Comparison of ENCODE assay signal across 9 cellular contexts in genomic region chr6:30483677-30484279, GRCh38. TPM values are rescaled to one million over a fixed set of nuclear protein-coding genes. Genes with fewer than 3 reads are reported as not detected.
DNase-seq lines count a peak whose midpoint lies in the region; ATAC-seq and TF ChIP-seq lines count a peak whose summit lies in the region.
"Had no signal": no experiment of that assay in that cellular context is flagged by ENCODE, and none has a peak within 500 bp of the region (broad histone marks: within the 10 kb centered on the region; RNA-seq: fewer than 3 reads in every experiment).

No MANE protein-coding gene starts in this region.

- 22% methylated on average over 7 of the region's 7 CpGs for WGBS in aorta, 2 donors

- peak; percentile 33; the same call in 1 of the 2 replicates for ATAC-seq in HCT116
- no peak for ATAC-seq in GM18520 (IDR thresholded peaks at IDR 0.05; ENCODE audit: unreplicated experiment)
- no peak for ATAC-seq in aorta (ENCODE audit: low FRiP score)
- ATAC-seq: naive thymus-derived CD8-positive, alpha-beta T cell had no signal

- POLR2A ChIA-PET in HCT116 (lab: Charles Lee) = no interaction called here

- DNase-seq in COLO829 (ENCODE audit: low spot score) (peak; percentile 68), HCT116 (ENCODE audit: low read depth, low spot score) (peak; percentile 54), RPMI8226 (peak; percentile 71), erythroblast (lab: John Stamatoyannopoulos, UW) (peak; percentile 57 to 76), aorta (no peak), OCI-M2 (lab: John Stamatoyannopoulos, UW; ENCODE audit: unreplicated experiment) (no peak)

- no peaks in the 10 kb centered on the region for H4K20me1 ChIP-seq in HCT116 (ENCODE audit: insufficient read depth)

- H3K27ac ChIP-seq in HCT116 (ENCODE audit: low read depth, low read length) (no peak overlapping the region), neutrophil (no peak overlapping the region), aorta (ENCODE audit: low read depth in 1 of 2, low read length in 2 of 2) (no peak overlapping the region)

- RAD21 ChIA-PET in HCT116 (lab: Charles Lee; ENCODE audit: low non-redundant PET in 1 of 2, low total read pairs in 2 of 2, uncharacterized antibody in 2 of 2, unreplicated experiment in 2 of 2) = interaction anchor here in 1 of 2 experiments (0.9 kb wide), 1 partner anchor 61 kb away, joined by 3 read pairs; no protein-coding TSS in a partner anchor

- H3K9me3 ChIP-seq in HCT116 (ENCODE audit: control insufficient read depth in 1 of 2, insufficient read depth in 1 of 2, low read depth in 1 of 2, low read length in 2 of 2) = no peaks in the 10 kb centered on the region
- no peaks in the 10 kb centered on the region for H3K9me3 ChIP-seq in neutrophil
- no peaks in the 10 kb centered on the region for H3K9me3 ChIP-seq in aorta (ENCODE audit: control insufficient read depth, low read length)

- TF ChIP-seq RAD21 in HCT116 (IDR thresholded peaks at IDR 0.05; ENCODE audit: low read depth) = peak; percentile 85

- H3K4me1 ChIP-seq in HCT116 (ENCODE audit: control insufficient read depth in 1 of 2, insufficient read depth in 2 of 2, low read length in 2 of 2) (peaks cover 0 to 7% of the 10 kb centered on the region in 2 experiments; a peak in 1 of 4 replicates), neutrophil (ENCODE audit: control insufficient read depth in 1 of 2, insufficient read depth in 1 of 2, low read depth in 1 of 2, low read length in 1 of 2) (peaks cover 22 to 23% of the 10 kb centered on the region in 2 experiments), aorta (ENCODE audit: control insufficient read depth in 1 of 2, insufficient read depth in 2 of 2, low read length in 2 of 2) (no peaks in the 10 kb centered on the region)

- peak overlapping the region; percentile 44 for H2AFZ ChIP-seq in HCT116 (ENCODE audit: low read depth, low read length, poor library complexity, severe bottlenecking)

- H3K79me2 ChIP-seq in HCT116 (ENCODE audit: insufficient read depth, low read length) = no peaks in the 10 kb centered on the region

- TF ChIP-seq CTCF in HCT116 (IDR thresholded peaks at IDR 0.05 in 2 of 3, conservative IDR thresholded peaks at IDR 0.05 in 1 of 3; ENCODE audit: borderline replicate concordance in 1 of 3, insufficient read depth in 1 of 3, low read depth in 2 of 3, low read length in 2 of 3) = peak; percentile 43 to 88 (median 73)
- peak; percentile 59 for TF ChIP-seq CTCF in neutrophil (IDR thresholded peaks at IDR 0.05)

- no peak overlapping the region for H3K9ac ChIP-seq in HCT116 (ENCODE audit: low read length)

- TF ChIP-seq POLR2A in HCT116 (IDR thresholded peaks at IDR 0.05; ENCODE audit: borderline replicate concordance, extremely low read depth, insufficient read depth, insufficient read length) (no peak), erythroblast (IDR thresholded peaks at IDR 0.05; ENCODE audit: low read length) (no peak)

- H3K4me3 ChIP-seq in HCT116 (replicated peaks in 1 of 2; ENCODE audit: low read depth in 1 of 2, low read length in 2 of 2) (no peak overlapping the region), neutrophil (ENCODE audit: low read depth in 1 of 2, low read length in 1 of 2) (no peak overlapping the region), aorta (ENCODE audit: low read length in 2 of 2) (no peak overlapping the region)

- no peaks in the 10 kb centered on the region for H3K36me3 ChIP-seq in HCT116 (ENCODE audit: control insufficient read depth in 1 of 2, insufficient read depth in 2 of 2, low read length in 2 of 2)
- no peaks in the 10 kb centered on the region for H3K36me3 ChIP-seq in neutrophil
- H3K36me3 ChIP-seq in aorta (ENCODE audit: control insufficient read depth in 1 of 2, insufficient read depth in 2 of 2, low read length in 1 of 2) = no peaks in the 10 kb centered on the region

- H3K4me2 ChIP-seq in HCT116 (ENCODE audit: low read length) = no peak overlapping the region

- no TSS peak for BruUV-seq in HCT116 (replicated peaks; lab: Mats Ljungman, UMichigan)

- intact Hi-C loops in HCT116 (cut with micrococcal nuclease) (loop anchor here (1.0 to 5.0 kb wide), 8 partner anchors 49 to 709 kb away; partner anchors contain the start of gene DHX16), aorta (cut with DNase I) (loop anchor here (2.0 to 5.0 kb wide), 3 partner anchors 49 to 113 kb away; no protein-coding TSS in a partner anchor)

- CTCF ChIA-PET in HCT116 (lab: Charles Lee) = interaction anchor here (0.8 to 3.2 kb wide), 13 partner anchors 30 to 604 kb away, joined by 3 to 28 read pairs (median 5); partner anchors contain the start of gene DHX16

- H3K27me3 ChIP-seq in HCT116 (ENCODE audit: insufficient read depth, low read length) (no peaks in the 10 kb centered on the region), neutrophil (peaks cover 47% of the 10 kb centered on the region), aorta (ENCODE audit: control insufficient read depth in 1 of 2, insufficient read depth in 2 of 2, low read length in 1 of 2) (no peaks in the 10 kb centered on the region)

- no peaks in the 10 kb centered on the region for H3K9me2 ChIP-seq in HCT116 (ENCODE audit: insufficient read depth)

TF ChIP-seq in HCT116, 20 proteins besides CTCF, POLR2A, EP300 and RAD21:
- TF ChIP-seq ZBTB33 (IDR thresholded peaks at IDR 0.05; ENCODE audit: extremely low read depth, insufficient replicate concordance, low read length) = no peak
- TF ChIP-seq ATF3 (IDR thresholded peaks at IDR 0.05) = no peak
- 0 out of 2 replicates have a peak, but pooled peaks have one; percentile 19 for TF ChIP-seq CBX3 (IDR thresholded peaks at IDR 0.05; ENCODE audit: low read depth)
- TF ChIP-seq EGR1 (IDR thresholded peaks at IDR 0.05; ENCODE audit: low read depth) = no peak
- TF ChIP-seq CEBPB (IDR thresholded peaks at IDR 0.05; ENCODE audit: low read depth) = no peak
- no peak for TF ChIP-seq TCF7L2 (IDR thresholded peaks at IDR 0.05; ENCODE audit: borderline replicate concordance, extremely low read depth, insufficient read depth, insufficient read length)
- TF ChIP-seq YY1 (IDR thresholded peaks at IDR 0.05; ENCODE audit: extremely low read depth, insufficient replicate concordance, low read depth, low read length) = no peak
- TF ChIP-seq SIN3A (IDR thresholded peaks at IDR 0.05; ENCODE audit: low read depth) = no peak
TF ChIP-seq in HCT116: peak in this region for 1.

RNA-seq across cellular contexts. Expression of gene HLA-E, which starts 5.5 kb away (rescaled TPM):
- 108 TPM for total RNA-seq in HCT116 (2021; ENCODE audit: unreplicated experiment)
- 130 and 147 TPM in 2 replicates for polyA plus RNA-seq in HCT116 (2012)
- total RNA-seq in aorta = 100 to 1,000 TPM; 373 to 506 TPM
- 100 to 1,000 TPM; 148 to 328 TPM for polyA plus RNA-seq in aorta

Comparison
In these comparisons a context has a peak if more than half of its experiments do, and no peak if none do; other contexts are left out.
1. DNase-seq: peak in COLO829 (single experiment), HCT116 (single experiment), RPMI8226 (single experiment) and erythroblast (2 of 2); none in aorta (0 of 2) and OCI-M2 (single experiment).